9 cellular contexts compared by ENCODE assay signal in the genomic region with DNA sequence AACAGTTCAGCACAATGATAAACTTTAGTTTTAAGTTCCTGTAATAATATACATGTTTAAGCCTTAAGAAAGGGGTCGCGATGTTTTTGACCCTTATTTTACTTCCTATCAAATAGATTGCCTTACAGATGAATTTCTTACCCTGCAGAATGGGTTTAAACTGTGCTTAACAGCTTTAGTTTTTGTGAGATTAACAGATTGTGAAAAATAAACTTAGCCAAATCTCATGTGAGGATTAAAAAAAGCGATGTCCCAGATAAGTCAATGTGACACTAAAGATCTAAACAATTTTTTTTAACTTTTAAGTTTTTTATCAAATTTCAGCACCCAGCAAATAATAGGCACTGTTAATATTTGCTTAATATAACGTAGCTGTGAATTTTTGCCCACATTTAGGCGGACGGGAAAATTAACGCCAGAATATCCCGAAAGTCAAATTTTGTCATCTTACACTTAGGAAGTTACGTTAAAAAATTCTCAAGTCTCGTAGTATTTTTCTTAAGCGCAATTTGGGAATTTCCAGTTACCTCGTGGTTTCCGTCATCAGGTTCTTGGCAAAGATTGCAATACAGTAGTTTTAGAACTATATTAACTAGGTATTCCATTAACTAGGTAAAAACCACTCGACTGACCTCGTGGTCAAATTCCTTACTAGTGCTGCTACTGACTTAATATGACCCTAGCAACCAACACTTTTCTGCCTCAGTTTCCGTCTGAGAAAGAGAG. TPM values are rescaled to one million over a fixed set of nuclear protein-coding genes. Genes with fewer than 3 reads are reported as not detected.
DNase-seq lines count a peak whose midpoint lies in the region; ATAC-seq and TF ChIP-seq lines count a peak whose summit lies in the region.
"Had no signal": no experiment of that assay in that cellular context is flagged by ENCODE, and none has a peak within 500 bp of the region (broad histone marks: within the 10 kb centered on the region; RNA-seq: fewer than 3 reads in every experiment).

No MANE protein-coding gene starts in this region.

- peak overlapping the region; percentile 94 for H3K4me3 ChIP-seq in CD8-positive, alpha-beta memory T cell (ENCODE audit: low read length)
- peak overlapping the region; percentile 96 for H3K4me3 ChIP-seq in NT2/D1 (ENCODE audit: insufficient read length, low read depth)
- H3K4me3 ChIP-seq in endocrine pancreas (ENCODE audit: control insufficient read depth, insufficient read depth, low read length) = peak overlapping the region; percentile 99

- peak overlapping the region; percentile 98 for H3K9ac ChIP-seq in NT2/D1 (ENCODE audit: insufficient read length, low read depth)
- peak overlapping the region; percentile 82 for H3K9ac ChIP-seq in endocrine pancreas (ENCODE audit: control insufficient read depth, insufficient read depth, low read length)

- CTCF ChIA-PET in CD8-positive, alpha-beta memory T cell (lab: Charles Lee) = interaction anchor here (1.6 to 1.9 kb wide), 3 partner anchors 10 to 39 kb away, joined by 3 to 4 read pairs (median 4); no protein-coding TSS in a partner anchor

- peaks cover 15 to 58% (median 17%) of the 10 kb centered on the region in 3 donors for H3K36me3 Mint-ChIP-seq in CD8-positive, alpha-beta memory T cell
- peaks cover 30% of the 10 kb centered on the region for H3K36me3 Mint-ChIP-seq in neural crest cell (ENCODE audit: low read depth)

- TF ChIP-seq CTCF in neural crest cell (conservative IDR thresholded peaks at IDR 0.05) = no peak

- DNase-seq in CD8-positive, alpha-beta memory T cell = no peak
- DNase-seq in NT2/D1 (ENCODE audit: low read depth, low spot score) (no peak), neural crest cell (ENCODE audit: low read depth, low spot score) (no peak), NCI-H1417 (lab: John Stamatoyannopoulos, UW) (no peak), T-helper 9 cell (no peak)

- no peaks in the 10 kb centered on the region for H3K9me3 ChIP-seq in CD8-positive, alpha-beta memory T cell (ENCODE audit: low read length)
- H3K9me3 ChIP-seq in NT2/D1 (ENCODE audit: insufficient read depth, low read length) = no peaks in the 10 kb centered on the region
- no peaks in the 10 kb centered on the region for H3K9me3 ChIP-seq in endocrine pancreas (ENCODE audit: control insufficient read depth, low read length)

- peak overlapping the region; percentile 89 for H3K27ac ChIP-seq in CD8-positive, alpha-beta memory T cell (ENCODE audit: low read depth, low read length)

- ATAC-seq in GM19467 (IDR thresholded peaks at IDR 0.05; ENCODE audit: unreplicated experiment) (no peak), GM19035 (IDR thresholded peaks at IDR 0.05; ENCODE audit: unreplicated experiment) (no peak)

- H3K27me3 ChIP-seq in CD8-positive, alpha-beta memory T cell (ENCODE audit: insufficient read depth, low read length, poor library complexity, severe bottlenecking) = no peaks in the 10 kb centered on the region
- no peaks in the 10 kb centered on the region for H3K27me3 ChIP-seq in NT2/D1 (ENCODE audit: insufficient read depth, insufficient read length)
- no peaks in the 10 kb centered on the region for H3K27me3 ChIP-seq in endocrine pancreas (ENCODE audit: control insufficient read depth, insufficient read depth, low read length)

- H3K27me3 Mint-ChIP-seq in CD8-positive, alpha-beta memory T cell = peaks cover 0 to 4% of the 10 kb centered on the region in 2 donors
- H3K27me3 Mint-ChIP-seq in neural crest cell (ENCODE audit: low read depth) = peaks cover 5% of the 10 kb centered on the region

- peak overlapping the region; percentile 97 to 100 (median 99) for H3K4me3 Mint-ChIP-seq in CD8-positive, alpha-beta memory T cell
- H3K4me3 Mint-ChIP-seq in neural crest cell = peak overlapping the region; percentile 92

- peaks cover 51% of the 10 kb centered on the region for H3K4me1 ChIP-seq in CD8-positive, alpha-beta memory T cell (ENCODE audit: insufficient read depth, low read length)
- no peaks in the 10 kb centered on the region for H3K4me1 ChIP-seq in NT2/D1 (ENCODE audit: insufficient read depth, insufficient read length)
- H3K4me1 ChIP-seq in endocrine pancreas (ENCODE audit: control insufficient read depth, insufficient read depth, low read length) = peaks cover 14% of the 10 kb centered on the region

- H3K9me3 Mint-ChIP-seq in CD8-positive, alpha-beta memory T cell = peaks cover 0 to 2% (median 0%) of the 10 kb centered on the region in 5 donors
- H3K9me3 Mint-ChIP-seq in neural crest cell = no peaks in the 10 kb centered on the region

- H3K36me3 ChIP-seq in CD8-positive, alpha-beta memory T cell (ENCODE audit: insufficient read depth, low read length) = peaks cover 32% of the 10 kb centered on the region
- peaks cover 55% of the 10 kb centered on the region for H3K36me3 ChIP-seq in NT2/D1 (ENCODE audit: insufficient read depth, insufficient read length, low read length)
- no peaks in the 10 kb centered on the region for H3K36me3 ChIP-seq in endocrine pancreas (ENCODE audit: control insufficient read depth, insufficient read depth, low read length)

- POLR2A ChIA-PET in CD8-positive, alpha-beta memory T cell (lab: Charles Lee) = interaction anchor here (0.6 to 2.2 kb wide), 5 partner anchors 11 to 307 kb away, joined by 3 to 10 read pairs (median 3); a partner anchor contains a TSS

- H3K27ac Mint-ChIP-seq in CD8-positive, alpha-beta memory T cell = peak overlapping the region; percentile 96 to 100 (median 100)
- peak overlapping the region; percentile 100 for H3K27ac Mint-ChIP-seq in neural crest cell (ENCODE audit: unreplicated experiment)

- H3K4me1 Mint-ChIP-seq in CD8-positive, alpha-beta memory T cell = peaks cover 52 to 55% (median 54%) of the 10 kb centered on the region in 3 donors
- H3K4me1 Mint-ChIP-seq in neural crest cell = peaks cover 53% of the 10 kb centered on the region

RNA-seq across cellular contexts. Expression of a gene that starts 1.2 kb away (rescaled TPM):
- total RNA-seq in CD8-positive, alpha-beta memory T cell = 1,000 to 10,000 TPM; 1,158 to 1,180 TPM
- 700 TPM for polyA plus RNA-seq in CD8-positive, alpha-beta memory T cell
- total RNA-seq in neural crest cell = 993 and 1,012 TPM in 2 replicates

RNA-seq across cellular contexts. Expression of a gene that starts 11.8 kb away (rescaled TPM):
- total RNA-seq in CD8-positive, alpha-beta memory T cell = not detected
- polyA plus RNA-seq in CD8-positive, alpha-beta memory T cell = not detected
- total RNA-seq in neural crest cell = not detected in 2 replicates
- total RNA-seq: LHCN-M2 had no signal
